In genomic region chr11:66529655-66530054, GRCh38 we compare ENCODE assay signal across 20 cellular contexts. TPM values are rescaled to one million over a fixed set of nuclear protein-coding genes. Genes with fewer than 3 reads are reported as not detected.
A peak's percentile ranks its signal among the peaks of the same experiment; 100 is the strongest.
DNase-seq lines count a peak whose midpoint lies in the region; ATAC-seq and TF ChIP-seq lines count a peak whose summit lies in the region.
"Had no signal": no experiment of that assay in that cellular context is flagged by ENCODE, and none has a peak within 500 bp of the region (broad histone marks: within the 10 kb centered on the region; RNA-seq: fewer than 3 reads in every experiment).

No MANE protein-coding gene starts in this region.

- no peak overlapping the region for H3K27ac ChIP-seq in Panc1 (ENCODE audit: low read length)

- no peak for TF ChIP-seq CTCF in Panc1 (IDR thresholded peaks at IDR 0.05)

- in situ Hi-C loops in Panc1 (cut with HindIII; ENCODE audit: low pct_unique_long_range_greater_than_20kb, low sequenced_read_pairs), result no loop called here

- ATAC-seq in Panc1 (0 out of 2 replicates have a peak, but pooled peaks have one; percentile 12), left lobe of liver (peak; percentile 14), sciatic nerve (peak; percentile 18), HG03175 (IDR thresholded peaks at IDR 0.05; ENCODE audit: unreplicated experiment) (no peak)
- no peak for ATAC-seq in stimulated activated naive CD8-positive, alpha-beta T cell treated with anti-CD3 and anti-CD28 coated beads, Interleukin-15, Interleukin-2, amounts not matched to agents 100 U/mL and 50 U/mL, for 24 hours
- ATAC-seq: CD8-positive, alpha-beta T cell had no signal

- no TSS peak for BruUV-seq in Panc1 (replicated peaks; lab: Mats Ljungman, UMichigan)

- no peaks in the 10 kb centered on the region for H3K36me3 ChIP-seq in Panc1 (ENCODE audit: control insufficient read depth, insufficient read depth, low read length)

- H3K4me1 ChIP-seq in Panc1 (ENCODE audit: control insufficient read depth, insufficient read depth, low read length), result no peaks in the 10 kb centered on the region

- intact Hi-C loops in Panc1 (cut with micrococcal nuclease; ENCODE audit: unreplicated experiment) (no loop called here), sciatic nerve (cut with DNase I) (no loop called here)

- no peaks in the 10 kb centered on the region for H3K27me3 ChIP-seq in Panc1 (ENCODE audit: control insufficient read depth, insufficient read depth, low read length)

- CTCF ChIA-PET in Panc1 (lab: Charles Lee), result no interaction called here

- H3K9me3 ChIP-seq in Panc1 (ENCODE audit: control insufficient read depth, insufficient read depth, low read depth, low read length), result no peaks in the 10 kb centered on the region

- DNase-seq in Panc1 (ENCODE audit: low read depth, low spot score), result no peak
- DNase-seq in left lobe of liver (ENCODE audit: low spot score), result no peak
- no peak for DNase-seq in sciatic nerve (ENCODE audit: low spot score)
- DNase-seq in GM03348 (ENCODE audit: low spot score), result no peak
- DNase-seq in stimulated activated naive CD8-positive, alpha-beta T cell treated with anti-CD3 and anti-CD28 coated beads, Interleukin-15, Interleukin-2, amounts not matched to agents 100 U/mL and 50 U/mL, for 24 hours, result no peak
- DNase-seq: AML-193; C1 segment of cervical spinal cord; CD8-positive, alpha-beta T cell; DMS153; GOT3; Karpas-422; NCI-H1417; NCI-H1694 treated with DMSO at 0.1 percent for 48 hours; NCI-H446; NCI-H526; Right ventricle myocardium superior had no signal

- POLR2A ChIA-PET in Panc1 (lab: Charles Lee), result no interaction called here

- H3K4me3 ChIP-seq in Panc1 (ENCODE audit: low read depth in 2 of 2, low read length in 2 of 2), result no peak overlapping the region

RNA-seq across cellular contexts. Expression of gene ZDHHC24, which starts 16.2 kb away (rescaled TPM):
- 29.5 TPM for total RNA-seq in Panc1 (2021; ENCODE audit: unreplicated experiment)
- polyA plus RNA-seq in Panc1 (2012; ENCODE audit: insufficient read length), result 37.4 TPM
- 6.9 TPM for total RNA-seq in left lobe of liver
- total RNA-seq in sciatic nerve, result 10.4 TPM

RNA-seq across cellular contexts. Expression of gene ACTN3, which starts 17.0 kb away (rescaled TPM):
- 0.13 TPM for total RNA-seq in Panc1 (2021; ENCODE audit: unreplicated experiment)
- polyA plus RNA-seq in Panc1 (2012; ENCODE audit: insufficient read length), result 1.1 TPM
- not detected for total RNA-seq in left lobe of liver
- total RNA-seq in sciatic nerve, result 0.71 TPM
- total RNA-seq: MCF 10A, Right ventricle myocardium superior had no signal
- polyA plus RNA-seq: IgD-negative memory B cell had no signal

RNA-seq across cellular contexts. Expression of gene BBS1, which starts 19.2 kb away (rescaled TPM):
- total RNA-seq in Panc1 (2021; ENCODE audit: unreplicated experiment) (26.9 TPM), left lobe of liver (11.6 TPM), sciatic nerve (47.6 TPM)
- 16.4 TPM for polyA plus RNA-seq in Panc1 (2012; ENCODE audit: insufficient read length)

RNA-seq across cellular contexts. Expression of gene CTSF, which starts 38.8 kb away (rescaled TPM):
- 28.7 TPM for total RNA-seq in Panc1 (2021; ENCODE audit: unreplicated experiment)
- polyA plus RNA-seq in Panc1 (2012; ENCODE audit: insufficient read length), result 42.0 TPM
- total RNA-seq in left lobe of liver, result 45.5 TPM
- 122 TPM for total RNA-seq in sciatic nerve
- total RNA-seq: OCI-LY7 had no signal

RNA-seq across cellular contexts. Expression of gene DPP3, which starts 49.4 kb away (rescaled TPM):
- total RNA-seq in Panc1 (2021; ENCODE audit: unreplicated experiment) (180 TPM), left lobe of liver (24.4 TPM), sciatic nerve (12.4 TPM)
- polyA plus RNA-seq in Panc1 (2012; ENCODE audit: insufficient read length), result 209 TPM

Comparison
In these comparisons a context has a peak if more than half of its experiments do, and no peak if none do; other contexts are left out.
1. ATAC-seq: peak in Panc1 (single experiment), left lobe of liver (single experiment) and sciatic nerve (single experiment); none in HG03175 (single experiment) and stimulated activated naive CD8-positive, alpha-beta T cell treated with anti-CD3 and anti-CD28 coated beads, Interleukin-15, Interleukin-2, amounts not matched to agents 100 U/mL and 50 U/mL, for 24 hours (single experiment).